In the genomic region with DNA sequence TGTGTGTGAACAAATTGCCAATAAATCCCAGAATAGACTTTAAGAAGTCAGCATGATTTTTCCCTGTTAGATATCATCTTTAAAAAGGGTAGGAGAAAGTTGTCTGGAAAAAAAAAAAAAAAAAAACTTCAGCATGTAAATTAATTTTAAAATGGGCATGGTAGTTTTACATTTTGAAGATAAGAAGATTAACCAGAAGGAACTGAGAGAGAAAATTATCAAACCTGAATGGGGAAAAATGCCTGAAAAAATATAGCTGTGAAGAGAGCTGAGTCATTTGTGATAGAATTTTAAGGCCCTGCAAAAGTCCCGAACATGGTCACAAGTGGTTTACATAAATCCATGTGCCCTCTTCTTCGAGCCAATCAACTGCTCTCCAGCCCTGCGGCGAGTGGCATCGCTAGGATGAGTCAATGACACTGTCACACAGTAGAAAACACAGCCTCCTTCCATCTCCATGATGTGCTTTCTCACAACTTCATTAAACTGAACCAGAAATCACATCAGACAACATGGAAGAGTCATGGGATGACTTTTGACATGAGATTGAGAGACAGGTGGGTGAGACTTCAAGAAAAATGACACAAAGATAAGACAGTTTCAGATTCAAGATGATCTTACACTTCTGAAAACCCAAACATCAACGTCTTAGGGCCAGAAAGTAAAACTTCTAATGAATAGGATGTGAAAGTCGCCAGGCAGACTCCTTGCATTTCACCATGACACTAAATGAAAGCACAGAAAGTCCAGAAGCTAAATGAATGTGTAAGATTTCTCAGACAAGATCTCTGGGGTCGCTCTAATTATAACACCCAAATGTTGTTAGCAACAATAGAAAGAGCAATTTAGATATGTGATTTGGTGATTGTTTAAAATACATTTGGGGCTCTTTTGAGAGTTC, we compare ENCODE assay signal across 8 cellular contexts.
A peak's percentile ranks its signal among the peaks of the same experiment; 100 is the strongest.
DNase-seq lines count a peak whose midpoint lies in the region; ATAC-seq lines count a peak whose summit lies in the region.

No MANE protein-coding gene starts in this region.

- peak overlapping the region; percentile 50 for H3K4me3 Mint-ChIP-seq in stimulated activated naive CD8-positive, alpha-beta T cell treated with anti-CD3 and anti-CD28 coated beads, Interleukin-15, Interleukin-2, amounts not matched to agents 100 ng/mL and 50 ng/mL, for 24 hours

- H3K9me3 Mint-ChIP-seq in stimulated activated naive CD8-positive, alpha-beta T cell treated with anti-CD3 and anti-CD28 coated beads, Interleukin-15, Interleukin-2, amounts not matched to agents 100 ng/mL and 50 ng/mL, for 24 hours: no peaks in the 10 kb centered on the region

- peak overlapping the region; percentile 85 for H3K27ac Mint-ChIP-seq in stimulated activated naive CD8-positive, alpha-beta T cell treated with anti-CD3 and anti-CD28 coated beads, Interleukin-15, Interleukin-2, amounts not matched to agents 100 ng/mL and 50 ng/mL, for 24 hours

- peaks cover 34% of the 10 kb centered on the region for H3K4me1 Mint-ChIP-seq in stimulated activated naive CD8-positive, alpha-beta T cell treated with anti-CD3 and anti-CD28 coated beads, Interleukin-15, Interleukin-2, amounts not matched to agents 100 ng/mL and 50 ng/mL, for 24 hours (ENCODE audit: low read depth)

- H3K27me3 Mint-ChIP-seq in stimulated activated naive CD8-positive, alpha-beta T cell treated with anti-CD3 and anti-CD28 coated beads, Interleukin-15, Interleukin-2, amounts not matched to agents 100 ng/mL and 50 ng/mL, for 24 hours: peaks cover 18% of the 10 kb centered on the region

- DNase-seq in A172 (ENCODE audit: low spot score) (peak; percentile 31), activated gamma-delta T cell (lab: John Stamatoyannopoulos, UW) (peak; percentile 13), AG20443 (ENCODE audit: low spot score) (no peak), NCI-H1694 treated with DMSO at 0.1 percent for 48 hours (lab: John Stamatoyannopoulos, UW) (no peak), DMS153 (lab: John Stamatoyannopoulos, UW) (no peak)

- no peaks in the 10 kb centered on the region for H3K36me3 Mint-ChIP-seq in stimulated activated naive CD8-positive, alpha-beta T cell treated with anti-CD3 and anti-CD28 coated beads, Interleukin-15, Interleukin-2, amounts not matched to agents 100 ng/mL and 50 ng/mL, for 24 hours (ENCODE audit: low read depth)

- ATAC-seq in GM19467 (IDR thresholded peaks at IDR 0.05; ENCODE audit: unreplicated experiment) (peak; percentile 90), HG03520 (IDR thresholded peaks at IDR 0.05; ENCODE audit: unreplicated experiment) (peak; percentile 90)

Comparison
In these comparisons a context has a peak if more than half of its experiments do, and no peak if none do; other contexts are left out.
1. DNase-seq: peak in A172 (single experiment) and activated gamma-delta T cell (single experiment); none in AG20443 (single experiment), NCI-H1694 treated with DMSO at 0.1 percent for 48 hours (single experiment) and DMS153 (single experiment).